ENCODE assay signal across 34 cellular contexts in genomic region chr14:90356925-90357324, GRCh38.
"Had no signal": no experiment of that assay in that cellular context is flagged by ENCODE, and none has a peak within 500 bp of the region (broad histone marks: within the 10 kb centered on the region; RNA-seq: fewer than 3 reads in every experiment).

No MANE protein-coding gene starts in this region.

- H3K4me3 ChIP-seq: adrenal gland, body of pancreas, breast epithelium had no signal

- H3K9me3 ChIP-seq: adrenal gland, body of pancreas, breast epithelium had no signal

- H3K27ac ChIP-seq: adrenal gland, body of pancreas, brain microvascular endothelial cell, breast epithelium, VCaP had no signal

- DNase-seq: activated B cell treated with CpG ODN at 0.5 μM for 24 hours; activated CD4-positive, alpha-beta memory T cell treated with anti-CD3 and anti-CD28 coated beads for 36 hours; activated CD4-positive, alpha-beta T cell treated with anti-CD3 and anti-CD28 coated beads for 4 hours; activated CD4-positive, alpha-beta T cell treated with anti-CD3 and anti-CD28 coated beads, Interleukin-2, amount 10 ng/mL, durations not matched to agents 24 days and 14 days; activated CD4-positive, alpha-beta T cell treated with anti-CD3 and anti-CD28 coated beads, Interleukin-2, amount 50 U/mL, for 1 hour; activated CD4-positive, alpha-beta T cell treated with anti-CD3 and anti-CD28 coated beads, Interleukin-2, amount 50 U/mL, for 4 hours; activated CD4-positive, CD25-positive, alpha-beta regulatory T cell treated with anti-CD3 and anti-CD28 coated beads, Interleukin-2, amount 50 U/mL, for 72 hours; activated CD8-positive, alpha-beta memory T cell treated with anti-CD3 and anti-CD28 coated beads, Interleukin-2, amount 50 U/mL, for 4 hours; activated CD8-positive, alpha-beta T cell treated with anti-CD3 and anti-CD28 coated beads for 36 hours; activated effector memory CD4-positive, alpha-beta T cell treated with anti-CD3 and anti-CD28 coated beads, Interleukin-2, amount 50 U/mL, for 16 hours; activated gamma-delta T cell treated with Interleukin-2 at 50 U/mL for 16 hours; activated naive CD4-positive, alpha-beta T cell; activated naive CD4-positive, alpha-beta T cell treated with anti-CD3 and anti-CD28 coated beads for 36 hours; activated naive CD4-positive, alpha-beta T cell treated with anti-CD3 and anti-CD28 coated beads, Interleukin-2, amount 50 U/mL, for 16 hours; activated naive CD8-positive, alpha-beta T cell treated with anti-CD3 and anti-CD28 coated beads for 36 hours; activated T-cell treated with anti-CD3 and anti-CD28 coated beads for 4 hours; activated T-cell treated with anti-CD3 and anti-CD28 coated beads, Interleukin-2, amount 50 U/mL, for 1 hour; activated T-cell treated with anti-CD3 and anti-CD28 coated beads, Interleukin-2, amount 50 U/mL, for 4 hours; activated T-cell treated with anti-CD3 and anti-CD28 coated beads, Interleukin-2, amount 50 U/mL, for 72 hours; adrenal gland; amniotic stem cell; aorta; body of pancreas; brain microvascular endothelial cell; central memory CD4-positive, alpha-beta T cell; T-helper 1 cell; T-helper 2 cell; T-helper 9 cell had no signal

- FAIRE-seq: astrocyte, TTC549 had no signal

- H3K27me3 ChIP-seq: adrenal gland, brain microvascular endothelial cell, breast epithelium had no signal

- H3K4me1 ChIP-seq: adrenal gland, body of pancreas, breast epithelium had no signal

- H3K36me3 ChIP-seq: adrenal gland, brain microvascular endothelial cell, breast epithelium had no signal

- ATAC-seq: activated CD8-positive, alpha-beta T cell treated with anti-CD3 and anti-CD28 coated beads for 36 hours; activated naive CD4-positive, alpha-beta T cell treated with anti-CD3 and anti-CD28 coated beads, Interleukin-2, amount 50 U/mL, for 72 hours; activated T-cell treated with anti-CD3 and anti-CD28 coated beads, Interleukin-2, amount 50 U/mL, for 4 hours; activated T-cell treated with anti-CD3 and anti-CD28 coated beads, Interleukin-2, amount 50 U/mL, for 72 hours; activated T-helper 17 cell treated with anti-CD3 and anti-CD28 coated beads, Interleukin-2, amount 50 U/mL, for 72 hours; body of pancreas had no signal
